ENCODE assay signal across 8 cellular contexts in genomic region chr2:207624170-207625013, GRCh38.
DNase-seq lines count a peak whose midpoint lies in the region; ATAC-seq, FAIRE-seq and TF ChIP-seq lines count a peak whose summit lies in the region.

No MANE protein-coding gene starts in this region.

- TF ChIP-seq CTCF in 22Rv1 (IDR thresholded peaks at IDR 0.05), result no peak

- H3K27ac ChIP-seq in 22Rv1, result peak overlapping the region; percentile 93
- peak overlapping the region; percentile 88 for H3K27ac ChIP-seq in cingulate gyrus (ENCODE audit: low read depth, low read length)

- peak; percentile 63 for FAIRE-seq in GM18507 (lab: Jason Lieb, UNC)

- no peak for DNase-seq in GM18507 (ENCODE audit: extremely low spot score, insufficient read length, low read depth)
- DNase-seq in NCI-H2171 (lab: John Stamatoyannopoulos, UW), result peak; percentile 54
- peak; percentile 68 for DNase-seq in activated CD4-positive, CD25-positive, alpha-beta regulatory T cell treated with anti-CD3 and anti-CD28 coated beads, Interleukin-2, amount 50 U/mL, for 72 hours
- DNase-seq in kidney tubule cell (ENCODE audit: low spot score), result peak; percentile 75
- DNase-seq in stimulated activated CD4-positive, alpha-beta T cell treated with anti-CD3 and anti-CD28 coated beads, Interleukin-1b, Interleukin-23, amount 100 ng/mL, for 24 hours (ENCODE audit: low read depth in 4 of 4, low spot score in 1 of 4), result peak; percentile 21 to 52 (median 44)

- peak; percentile 36 for ATAC-seq in HG02943 (IDR thresholded peaks at IDR 0.05; ENCODE audit: low read depth, unreplicated experiment)
